Comparison of ENCODE assay signal across 8 cellular contexts in the genomic region with DNA sequence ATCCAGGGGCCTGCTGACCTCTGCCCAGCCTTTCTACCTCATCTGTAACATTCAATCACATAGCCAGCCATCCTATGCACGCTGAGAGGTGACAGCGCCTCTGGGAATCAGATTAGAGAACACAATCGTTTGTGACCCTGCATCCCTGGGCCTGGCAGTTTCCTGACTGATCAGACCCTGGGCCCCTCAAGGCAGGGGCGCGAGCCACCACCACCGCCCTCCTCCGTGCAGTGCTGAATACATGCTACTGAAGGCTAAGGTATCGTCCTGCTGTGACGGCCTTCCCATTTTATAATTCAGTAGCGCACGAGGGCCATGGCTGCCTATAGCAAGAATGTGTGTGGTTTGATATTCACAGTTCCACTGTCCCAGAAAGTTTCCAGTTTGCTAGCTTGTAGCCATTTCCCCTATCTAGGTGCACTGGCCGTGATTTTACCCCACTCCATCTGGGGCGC. TPM values are rescaled to one million over a fixed set of nuclear protein-coding genes. Genes with fewer than 3 reads are reported as not detected.
DNase-seq lines count a peak whose midpoint lies in the region; ATAC-seq and TF ChIP-seq lines count a peak whose summit lies in the region.

No MANE protein-coding gene starts in this region.

- H3K4me1 Mint-ChIP-seq in Caco-2 (ENCODE audit: low read depth, unreplicated experiment), result peaks cover 17% of the 10 kb centered on the region

- H3K27ac ChIP-seq in cingulate gyrus (ENCODE audit: low read depth, low read length), result peak overlapping the region; percentile 83
- H3K27ac ChIP-seq in mucosa of rectum (ENCODE audit: low read depth in 2 of 2, low read length in 2 of 2), result peak overlapping the region in 1 of 2 donors; percentile 79

- peak overlapping the region; percentile 73 for H3K4me3 ChIP-seq in Caco-2 (ENCODE audit: low read depth, low read length)
- H3K4me3 ChIP-seq in LNCaP clone FGC (ENCODE audit: low read depth, low read length), result peak overlapping the region; percentile 63
- H3K4me3 ChIP-seq in mucosa of rectum (ENCODE audit: low read length in 2 of 2), result peak overlapping the region; percentile 59 to 82

- intact Hi-C loops in Caco-2 (cut with micrococcal nuclease; ENCODE audit: unreplicated experiment), result loop anchor here (1.0 kb wide), 1 partner anchor 12 kb away; no protein-coding TSS in a partner anchor

- H3K36me3 ChIP-seq in Caco-2 (ENCODE audit: control insufficient read depth, insufficient read depth, low read length) (peaks cover 3% of the 10 kb centered on the region; the same call in 1 of the 2 replicates), mucosa of rectum (ENCODE audit: control insufficient read depth in 2 of 2, insufficient read depth in 2 of 2, low read length in 2 of 2) (peaks cover 3 to 4% of the 10 kb centered on the region in 2 donors)

- no peaks in the 10 kb centered on the region for H3K9me3 ChIP-seq in Caco-2
- H3K9me3 ChIP-seq in mucosa of rectum (ENCODE audit: control insufficient read depth in 2 of 2, low read length in 2 of 2), result no peaks in the 10 kb centered on the region

- CTCF ChIA-PET in Caco-2 (lab: Charles Lee), result no interaction called here

- DNase-seq in Caco-2 (no peak), LNCaP clone FGC (ENCODE audit: low read depth) (no peak), NCI-H1436 (lab: John Stamatoyannopoulos, UW) (no peak), SHP77 treated with DMSO at 0.1 percent for 48 hours (lab: John Stamatoyannopoulos, UW) (no peak)

- TF ChIP-seq CTCF in Caco-2 (IDR thresholded peaks at IDR 0.05; ENCODE audit: insufficient read depth in 1 of 2, low read depth in 1 of 2, low read length in 1 of 2, severe bottlenecking in 1 of 2, unreplicated experiment in 1 of 2), result no peak
- TF ChIP-seq CTCF in LNCaP clone FGC (IDR thresholded peaks at IDR 0.05; ENCODE audit: control insufficient read depth, extremely low read depth, insufficient read depth), result no peak

- H3K4me1 ChIP-seq in Caco-2 (peaks cover 15% of the 10 kb centered on the region), mucosa of rectum (ENCODE audit: control insufficient read depth in 2 of 2, insufficient read depth in 2 of 2, low read length in 2 of 2) (peaks cover 13% of the 10 kb centered on the region in 2 donors)

- peaks cover 35% of the 10 kb centered on the region for H3K36me3 Mint-ChIP-seq in Caco-2 (ENCODE audit: insufficient read depth, unreplicated experiment)

- POLR2A ChIA-PET in Caco-2 (lab: Charles Lee), result no interaction called here

- BruUV-seq in Caco-2 (replicated peaks; lab: Mats Ljungman, UMichigan), result no TSS peak

- ATAC-seq in GM19023 (IDR thresholded peaks at IDR 0.05; ENCODE audit: unreplicated experiment) (no peak), HG02588 (IDR thresholded peaks at IDR 0.05; ENCODE audit: unreplicated experiment) (no peak)

- no peaks in the 10 kb centered on the region for H3K9me3 Mint-ChIP-seq in Caco-2 (ENCODE audit: unreplicated experiment)

- H3K27me3 ChIP-seq in Caco-2 (replicated peaks; ENCODE audit: control insufficient read depth, insufficient read depth, low read length), result no peaks in the 10 kb centered on the region
- no peaks in the 10 kb centered on the region for H3K27me3 ChIP-seq in mucosa of rectum (ENCODE audit: control insufficient read depth in 2 of 2, insufficient read depth in 2 of 2, low read length in 2 of 2)

- no peaks in the 10 kb centered on the region for H3K27me3 Mint-ChIP-seq in Caco-2 (ENCODE audit: insufficient read depth, unreplicated experiment)

- peak overlapping the region; percentile 51 to 52 for H3K9ac ChIP-seq in mucosa of rectum (ENCODE audit: low read depth in 1 of 2, low read length in 2 of 2)

- peak overlapping the region; percentile 92 for H3K4me3 Mint-ChIP-seq in Caco-2 (ENCODE audit: unreplicated experiment)

- H3K27ac Mint-ChIP-seq in Caco-2 (ENCODE audit: unreplicated experiment), result peak overlapping the region; percentile 88

RNA-seq across cellular contexts. Expression of a gene that starts 1.2 kb away (rescaled TPM):
- total RNA-seq in Caco-2 (2022), result 38.0 and 45.4 TPM in 2 replicates
